ENCODE assay signal across 13 cellular contexts in genomic region chr5:132485641-132486317, GRCh38. TPM values are rescaled to one million over a fixed set of nuclear protein-coding genes. Genes with fewer than 3 reads are reported as not detected.
DNase-seq lines count a peak whose midpoint lies in the region; ATAC-seq, FAIRE-seq and TF ChIP-seq lines count a peak whose summit lies in the region.
"Had no signal": no experiment of that assay in that cellular context is flagged by ENCODE, and none has a peak within 500 bp of the region (broad histone marks: within the 10 kb centered on the region; RNA-seq: fewer than 3 reads in every experiment).

No MANE protein-coding gene starts in this region.

- H3K4me2 ChIP-seq in K562 (ENCODE audit: insufficient read depth, low read length) = no peak overlapping the region

- ATAC-seq in CD4-positive, alpha-beta T cell (ENCODE audit: poor library complexity) = no peak
- ATAC-seq in T-cell (replicated peaks in 1 of 4) (no peak), K562 (no peak), HG02852 (IDR thresholded peaks at IDR 0.05; ENCODE audit: unreplicated experiment) (no peak), GM21825 (IDR thresholded peaks at IDR 0.05; ENCODE audit: unreplicated experiment) (no peak)

- peak overlapping the region; percentile 98 for H3K4me3 Mint-ChIP-seq in CD4-positive, alpha-beta T cell
- H3K4me3 Mint-ChIP-seq in T-cell = peak overlapping the region; percentile 95 to 96 (median 96)

- no peaks in the 10 kb centered on the region for H3K9me3 Mint-ChIP-seq in CD4-positive, alpha-beta T cell
- H3K9me3 Mint-ChIP-seq in T-cell = no peaks in the 10 kb centered on the region

- in situ Hi-C loops in K562 (cut with MboI) = no loop called here

- DNase-seq in CD4-positive, alpha-beta T cell = no peak
- DNase-seq in T-cell = peak in 2 of 34 experiments; percentile 0 to 29
- DNase-seq in K562 (ENCODE audit: extremely low read depth in 1 of 4, low spot score in 3 of 4) = no peak
- no peak for DNase-seq in substantia nigra (lab: John Stamatoyannopoulos, UW)
- no peak for DNase-seq in GM03348 (ENCODE audit: low spot score)
- DNase-seq: anterior cingulate cortex, Calu3 had no signal

- peaks cover 6 to 18% of the 10 kb centered on the region in 2 experiments; a peak in 4 of 5 replicates for H3K4me1 ChIP-seq in K562 (replicated peaks in 1 of 2; ENCODE audit: control insufficient read depth in 2 of 2, insufficient read depth in 2 of 2, low read length in 2 of 2)
- peaks cover 56 to 70% of the 10 kb centered on the region in 2 experiments for H3K4me1 ChIP-seq in neutrophil (ENCODE audit: control insufficient read depth in 1 of 2, insufficient read depth in 1 of 2, low read depth in 1 of 2, low read length in 1 of 2)

- no peak for TF ChIP-seq RAD21 in K562 (CRISPR knock-in tag; conservative IDR thresholded peaks at IDR 0.05 in 1 of 2, IDR thresholded peaks at IDR 0.05 in 1 of 2)

- CTCF ChIA-PET in CD4-positive, alpha-beta T cell (lab: Charles Lee) = interaction anchor here (0.9 to 1.3 kb wide), 2 partner anchors 13 to 30 kb away, joined by 3 to 4 read pairs; no protein-coding TSS in a partner anchor
- CTCF ChIA-PET in T-cell (lab: Charles Lee) (interaction anchor here (1.0 to 2.5 kb wide), 2 partner anchors 15 to 70 kb away, joined by 3 to 7 read pairs; no protein-coding TSS in a partner anchor), K562 (lab: Yijun Ruan, JAX; ENCODE audit: low intra/inter-chr PET ratio) (no interaction called here)

- H3K9me1 ChIP-seq in K562 (ENCODE audit: control insufficient read depth, insufficient read depth, low read length) = no peaks in the 10 kb centered on the region

- peak overlapping the region; percentile 99 for H3K27ac ChIP-seq in CD4-positive, alpha-beta T cell (ENCODE audit: low read depth, low read length)
- H3K27ac ChIP-seq in K562 (ENCODE audit: extremely low read depth, low read depth, low read length) = no peak overlapping the region
- H3K27ac ChIP-seq in neutrophil = peak overlapping the region; percentile 100
- H3K27ac ChIP-seq in substantia nigra (ENCODE audit: low read depth, low read length, poor library complexity, severe bottlenecking) = no peak overlapping the region
- H3K27ac ChIP-seq: parathyroid adenoma had no signal

- H4K20me1 ChIP-seq in K562 (replicated peaks; ENCODE audit: control insufficient read depth, insufficient read depth, low read length) = peaks cover 8% of the 10 kb centered on the region

- peak overlapping the region; percentile 97 for H3K27ac Mint-ChIP-seq in CD4-positive, alpha-beta T cell
- H3K27ac Mint-ChIP-seq in T-cell = peak overlapping the region; percentile 96 to 97

- no peak for TF ChIP-seq POLR2A in K562 (conservative IDR thresholded peaks at IDR 0.05)

- peaks cover 10% of the 10 kb centered on the region for H3K27me3 Mint-ChIP-seq in CD4-positive, alpha-beta T cell
- no peaks in the 10 kb centered on the region for H3K27me3 Mint-ChIP-seq in T-cell

- peaks cover 92% of the 10 kb centered on the region for H3K36me3 Mint-ChIP-seq in CD4-positive, alpha-beta T cell (ENCODE audit: low read depth)
- H3K36me3 Mint-ChIP-seq in T-cell = peaks cover 69% of the 10 kb centered on the region

- TF ChIP-seq CTCF in CD4-positive, alpha-beta T cell (IDR thresholded peaks at IDR 0.05) = no peak
- TF ChIP-seq CTCF in K562 (IDR thresholded peaks at IDR 0.05 in 2 of 3, conservative IDR thresholded peaks at IDR 0.05 in 1 of 3; ENCODE audit: insufficient read depth in 2 of 3, low read depth in 1 of 3, low read length in 3 of 3) (no peak), neutrophil (IDR thresholded peaks at IDR 0.05) (no peak)

- H3K4me3 ChIP-seq in K562 = no peak overlapping the region
- H3K4me3 ChIP-seq in neutrophil (ENCODE audit: low read depth in 1 of 2, low read length in 1 of 2) = peak overlapping the region; percentile 99

- H2AFZ ChIP-seq in K562 (ENCODE audit: low read depth, low read length) = no peak overlapping the region
- H2AFZ ChIP-seq: parathyroid adenoma had no signal

- FAIRE-seq in K562 (lab: Jason Lieb, UNC) = no peak
- FAIRE-seq: RCC 7860 had no signal

- H3K27me3 ChIP-seq in CD4-positive, alpha-beta T cell (ENCODE audit: control insufficient read depth, insufficient read depth, low read length) = no peaks in the 10 kb centered on the region
- H3K27me3 ChIP-seq in K562 (ENCODE audit: control insufficient read depth in 2 of 2, insufficient read depth in 2 of 2, low read length in 2 of 2) (no peaks in the 10 kb centered on the region), neutrophil (no peaks in the 10 kb centered on the region)

- H3K4me1 Mint-ChIP-seq in CD4-positive, alpha-beta T cell (ENCODE audit: low read depth) = peaks cover 76% of the 10 kb centered on the region
- peaks cover 64 to 71% (median 71%) of the 10 kb centered on the region in 3 donors for H3K4me1 Mint-ChIP-seq in T-cell

- WGBS in K562 (ENCODE audit: insufficient coverage, low coverage, missing lambda C conversion rate) = 80% methylated on average over 6 of the region's 6 CpGs

- POLR2A ChIA-PET in CD4-positive, alpha-beta T cell (lab: Charles Lee) = interaction anchor here (6.3 to 25.5 kb wide), 8 partner anchors 7 to 77 kb away, joined by 32 to 1045 read pairs (median 238); no protein-coding TSS in a partner anchor
- POLR2A ChIA-PET in T-cell (lab: Charles Lee) (interaction anchor here (1.0 to 7.9 kb wide), 6 partner anchors 7 to 60 kb away, joined by 3 to 133 read pairs (median 9); no protein-coding TSS in a partner anchor), K562 (lab: Yijun Ruan, JAX) (interaction anchor here (0.5 to 2.5 kb wide), 5 partner anchors 9 to 281 kb away, joined by 3 to 22 read pairs (median 4); no protein-coding TSS in a partner anchor)

- H3K36me3 ChIP-seq in K562 (ENCODE audit: control insufficient read depth, insufficient read depth, low read length) (peaks cover 59% of the 10 kb centered on the region; the same call in 2 of the 3 replicates), neutrophil (peaks cover 89% of the 10 kb centered on the region)

- no TSS peak for BruUV-seq in K562 (replicated peaks; lab: Mats Ljungman, UMichigan)

- intact Hi-C loops in CD4-positive, alpha-beta T cell (cut with DNase I, micrococcal nuclease) = no loop called here
- intact Hi-C loops in K562 (cut with micrococcal nuclease) = no loop called here

- no peaks in the 10 kb centered on the region for H3K9me3 ChIP-seq in CD4-positive, alpha-beta T cell (ENCODE audit: control insufficient read depth, low read length)
- no peaks in the 10 kb centered on the region for H3K9me3 ChIP-seq in K562 (replicated peaks; ENCODE audit: control insufficient read depth, insufficient read depth, low read depth, low read length)
- H3K9me3 ChIP-seq in neutrophil = peaks cover 15% of the 10 kb centered on the region

- H3K9ac ChIP-seq in K562 (ENCODE audit: insufficient read depth in 1 of 2, low read depth in 2 of 2, low read length in 2 of 2) = 0 out of 4 replicates have a peak overlapping the region, but pooled peaks of 1 of the 2 experiments have one; percentile 63
- H3K9ac ChIP-seq: parathyroid adenoma had no signal

- TF ChIP-seq EP300 in K562 (IDR thresholded peaks at IDR 0.05; ENCODE audit: low read length) = no peak

- H3K79me2 ChIP-seq in K562 (ENCODE audit: control insufficient read depth, insufficient read depth, low read length) = peaks cover 12% of the 10 kb centered on the region

TF ChIP-seq in K562, 482 proteins besides CTCF, POLR2A, EP300 and RAD21:
- TF ChIP-seq RBFOX2 (IDR thresholded peaks at IDR 0.05; ENCODE audit: low read depth, low read length) (0 out of 2 replicates have a peak, but pooled peaks have one; percentile 19), MAFG (tag; conservative IDR thresholded peaks at IDR 0.05) (no peak)
TF ChIP-seq in K562: peak in this region for 1.

RNA-seq across cellular contexts. Expression of gene IRF1, which starts 4.8 kb away (rescaled TPM):
- total RNA-seq in CD4-positive, alpha-beta T cell = 1,000 to 10,000 TPM; 1,212 to 1,234 TPM
- total RNA-seq in T-cell = 100 to 1,000 TPM; 167 to 859 (median 252) TPM
- total RNA-seq in K562 (2011; cell fraction: chromatin; rRNA removed; ENCODE audit: low replicate concordance) = 28.2 and 57.3 TPM in 2 replicates
- 33.9 and 37.9 TPM in 2 replicates for total RNA-seq in K562 (2011; cell fraction: nucleolus; rRNA removed)
- 29.7 and 35.8 TPM in 2 replicates for total RNA-seq in K562 (2011; cell fraction: nucleoplasm; rRNA removed)
- 3.0 and 4.4 TPM in 2 replicates for total RNA-seq in K562 (2014; rRNA removed)
- total RNA-seq in K562 (2014; rRNA removed; fragmentation: Illumina TruSeq; extraction: Trizol) = 4.4 and 6.1 TPM in 2 replicates
- 7.4 and 8.2 TPM in 2 replicates for total RNA-seq in K562 (2015; rRNA removed; fragmentation: Illumina TruSeq; extraction: Trizol)
- 10.6 and 12.3 TPM in 2 replicates for total RNA-seq in K562 (2021)
- polyA plus RNA-seq in K562 (2011; rRNA removed) = 4.9 and 5.4 TPM in 2 replicates
- polyA plus RNA-seq in K562 (2011; cell fraction: cytosol; rRNA removed) = 3.6 and 5.0 TPM in 2 replicates
- polyA plus RNA-seq in K562 (2011; cell fraction: nucleus; rRNA removed) = 12.7 and 17.0 TPM in 2 replicates
- polyA plus RNA-seq in K562 (2012) = 7.0 and 22.7 TPM in 2 replicates
- polyA plus RNA-seq in K562 (2014; fragmentation: Illumina TruSeq; extraction: Trizol) = 5.3 and 7.3 TPM in 2 replicates
- 1 to 10 TPM; 1.1 to 1.3 TPM for polyA plus RNA-seq in K562 (2014; fragmentation: Nextera tagmentation; extraction: Ambion mirVana)
- polyA plus RNA-seq in K562 (2014; rRNA removed) = 5.9 and 6.0 TPM in 2 replicates
- polyA minus RNA-seq in K562 (2011; rRNA and poly(A)+ RNA removed) = 14.3 and 15.6 TPM in 2 replicates
- 4.2 and 9.4 TPM in 2 replicates for polyA minus RNA-seq in K562 (2011; cell fraction: cytosol; rRNA and poly(A)+ RNA removed)
- polyA minus RNA-seq in K562 (2011; cell fraction: nucleus; rRNA and poly(A)+ RNA removed) = 19.7 and 23.8 TPM in 2 replicates

RNA-seq across cellular contexts. Expression of gene IL5, which starts 57.5 kb away (rescaled TPM):
- total RNA-seq in CD4-positive, alpha-beta T cell = not detected
- 1 to 10 TPM in 1 of 5 donors, not detected in 4; 1.2 TPM for total RNA-seq in T-cell
- total RNA-seq in K562 (2011; cell fraction: chromatin; rRNA removed; ENCODE audit: low replicate concordance) = not detected in 2 replicates
- total RNA-seq in K562 (2011; cell fraction: nucleolus; rRNA removed) = not detected in 2 replicates
- total RNA-seq in K562 (2011; cell fraction: nucleoplasm; rRNA removed) = not detected in 2 replicates
- not detected in 2 replicates for total RNA-seq in K562 (2014; rRNA removed)
- not detected in 2 replicates for total RNA-seq in K562 (2014; rRNA removed; fragmentation: Illumina TruSeq; extraction: Trizol)
- not detected in 2 replicates for total RNA-seq in K562 (2015; rRNA removed; fragmentation: Illumina TruSeq; extraction: Trizol)
- total RNA-seq in K562 (2021) = not detected in 2 replicates
- not detected in 2 replicates for polyA plus RNA-seq in K562 (2011; rRNA removed)
- not detected in 2 replicates for polyA plus RNA-seq in K562 (2011; cell fraction: cytosol; rRNA removed)
- not detected in 2 replicates for polyA plus RNA-seq in K562 (2011; cell fraction: nucleus; rRNA removed)
- not detected in 2 replicates for polyA plus RNA-seq in K562 (2012)
- not detected in 2 replicates for polyA plus RNA-seq in K562 (2014; fragmentation: Illumina TruSeq; extraction: Trizol)
- polyA plus RNA-seq in K562 (2014; fragmentation: Nextera tagmentation; extraction: Ambion mirVana) = not detected
- 0.15 and 0.44 TPM in 2 replicates for polyA plus RNA-seq in K562 (2014; rRNA removed)
- polyA minus RNA-seq in K562 (2011; rRNA and poly(A)+ RNA removed) = not detected in 2 replicates
- polyA minus RNA-seq in K562 (2011; cell fraction: cytosol; rRNA and poly(A)+ RNA removed) = not detected in 2 replicates
- not detected in 2 replicates for polyA minus RNA-seq in K562 (2011; cell fraction: nucleus; rRNA and poly(A)+ RNA removed)
- total RNA-seq: Calu3, epithelial cell of proximal tubule had no signal

Comparison
In these comparisons a context has a peak if more than half of its experiments do, and no peak if none do; other contexts are left out.
1. H3K27ac ChIP-seq: peak in CD4-positive, alpha-beta T cell (single experiment) and neutrophil (single experiment); none in K562 (single experiment) and substantia nigra (single experiment).